16 cellular contexts compared by ENCODE assay signal in genomic region chr6:168725821-168726220, GRCh38.
DNase-seq lines count a peak whose midpoint lies in the region; ATAC-seq and TF ChIP-seq lines count a peak whose summit lies in the region.
"Had no signal": no experiment of that assay in that cellular context is flagged by ENCODE, and none has a peak within 500 bp of the region (broad histone marks: within the 10 kb centered on the region; RNA-seq: fewer than 3 reads in every experiment).

No MANE protein-coding gene starts in this region.

- H3K14ac ChIP-seq in neuronal stem cell (ENCODE audit: low read length): no peak overlapping the region

- WGBS in neuronal stem cell (ENCODE audit: extremely low coverage in 2 of 2, insufficient read length in 2 of 2, insufficient replicate concordance in 1 of 2), 2 donors: 100% methylated on average over 1 of the region's 12 CpGs; no CpG with 5 or more reads in 1 of the 2 donors
- 58 to 72% (median 63%) methylated on average over 12 of the region's 12 CpGs for WGBS in stomach, 5 donors

- H2AK5ac ChIP-seq in neuronal stem cell (ENCODE audit: low read depth, low read length): no peak overlapping the region

- H2AFZ ChIP-seq in neuronal stem cell (ENCODE audit: low read length): no peak overlapping the region
- H2AFZ ChIP-seq: GM23248 had no signal

- peak overlapping the region; percentile 62 for H3K18ac ChIP-seq in neuronal stem cell (ENCODE audit: low read length)

- no peak overlapping the region for H2BK12ac ChIP-seq in neuronal stem cell (ENCODE audit: low read length)

- H3K23ac ChIP-seq in neuronal stem cell (ENCODE audit: low read depth, low read length, poor library complexity): no peak overlapping the region

- H4K8ac ChIP-seq in neuronal stem cell (ENCODE audit: low read depth, low read length): no peak overlapping the region

- H3K9me3 ChIP-seq in neuronal stem cell (replicated peaks in 1 of 2; ENCODE audit: control insufficient read depth in 2 of 2, insufficient read depth in 1 of 2, low read depth in 1 of 2, low read length in 2 of 2) (peaks cover 5 to 20% of the 10 kb centered on the region in 2 donors), stomach (peaks cover 0 to 6% (median 0%) of the 10 kb centered on the region in 4 donors)
- H3K9me3 ChIP-seq: Caco-2 had no signal

- H3K79me1 ChIP-seq in neuronal stem cell (ENCODE audit: low read depth, low read length): no peaks in the 10 kb centered on the region

- intact Hi-C loops in stomach (cut with DNase I; ENCODE audit: low total_unique reads): no loop called here

- no peak overlapping the region for H4K91ac ChIP-seq in neuronal stem cell (ENCODE audit: low read depth, low read length, poor library complexity)

- no peaks in the 10 kb centered on the region for H3K27me3 ChIP-seq in neuronal stem cell (ENCODE audit: control insufficient read depth in 3 of 3, insufficient read depth in 3 of 3, low read depth in 1 of 3, low read length in 3 of 3)
- no peaks in the 10 kb centered on the region for H3K27me3 ChIP-seq in stomach

- H2BK15ac ChIP-seq in neuronal stem cell (ENCODE audit: low read length): no peak overlapping the region

- H3K4me3 ChIP-seq in neuronal stem cell (ENCODE audit: low read length in 2 of 2): no peak overlapping the region
- H3K4me3 ChIP-seq in stomach: no peak overlapping the region
- H3K4me3 ChIP-seq: GM23248 had no signal

- no peaks in the 10 kb centered on the region for H3K4me1 ChIP-seq in neuronal stem cell (ENCODE audit: control insufficient read depth in 2 of 2, insufficient read depth in 1 of 2, low read depth in 1 of 2, low read length in 2 of 2)
- H3K4me1 ChIP-seq in stomach: no peaks in the 10 kb centered on the region
- H3K4me1 ChIP-seq: Caco-2 had no signal

- no peak for TF ChIP-seq EP300 in stomach (IDR thresholded peaks at IDR 0.05)

- H2BK120ac ChIP-seq in neuronal stem cell (ENCODE audit: low read depth, low read length): no peak overlapping the region

- ATAC-seq in GM21576 (IDR thresholded peaks at IDR 0.05; ENCODE audit: unreplicated experiment): no peak
- ATAC-seq: CD8-positive, alpha-beta T cell had no signal

- H3K27ac ChIP-seq in neuronal stem cell (replicated peaks; ENCODE audit: low read length) (no peak overlapping the region), stomach (no peak overlapping the region)
- H3K27ac ChIP-seq: C4-2B, GM23248, HL-60 had no signal

- no peaks in the 10 kb centered on the region for H3K36me3 ChIP-seq in neuronal stem cell (replicated peaks in 1 of 2; ENCODE audit: control insufficient read depth in 2 of 2, insufficient read depth in 2 of 2, low read length in 2 of 2)
- no peaks in the 10 kb centered on the region for H3K36me3 ChIP-seq in stomach

- no peak for TF ChIP-seq CTCF in stomach (IDR thresholded peaks at IDR 0.05)

- no peak overlapping the region for H3K9ac ChIP-seq in neuronal stem cell (ENCODE audit: low read depth, low read length, poor library complexity)
- H3K9ac ChIP-seq: GM23248 had no signal

- no peak overlapping the region for H3K4ac ChIP-seq in neuronal stem cell (ENCODE audit: low read length)

- no peak overlapping the region for H3K4me2 ChIP-seq in neuronal stem cell (ENCODE audit: insufficient read depth, low read length, poor library complexity, severe bottlenecking)

- DNase-seq in NCI-H748 (lab: John Stamatoyannopoulos, UW; ENCODE audit: unreplicated experiment) (peak; percentile 16), NCI-H748 treated with DMSO at 0.1 percent for 48 hours (lab: John Stamatoyannopoulos, UW) (no peak), NCI-H1092 treated with DMSO at 0.1 percent for 48 hours (lab: John Stamatoyannopoulos, UW) (peak; percentile 82), NCI-H345 treated with DMSO at 0.1 percent for 48 hours (lab: John Stamatoyannopoulos, UW; ENCODE audit: unreplicated experiment) (peak; percentile 23), neuronal stem cell (ENCODE audit: low spot score) (no peak), stomach (no peak), SK-N-DZ (ENCODE audit: low spot score) (no peak)
- DNase-seq: 8988T; Caco-2; CD8-positive, alpha-beta T cell; GF-D8; GM23248; H7 had no signal

- TF ChIP-seq POLR2A in stomach (IDR thresholded peaks at IDR 0.05): no peak

- no peak overlapping the region for H2BK5ac ChIP-seq in neuronal stem cell (ENCODE audit: low read length)

Comparison
In these comparisons a context has a peak if more than half of its experiments do, and no peak if none do; other contexts are left out.
1. DNase-seq: peak in NCI-H748 (single experiment), NCI-H1092 treated with DMSO at 0.1 percent for 48 hours (single experiment) and NCI-H345 treated with DMSO at 0.1 percent for 48 hours (single experiment); none in NCI-H748 treated with DMSO at 0.1 percent for 48 hours (single experiment), neuronal stem cell (single experiment), stomach (single experiment) and SK-N-DZ (single experiment).